Comparison of ENCODE assay signal across 19 cellular contexts in genomic region chr3:57709559-57709958, GRCh38. TPM values are rescaled to one million over a fixed set of nuclear protein-coding genes. Genes with fewer than 3 reads are reported as not detected.
DNase-seq lines count a peak whose midpoint lies in the region; ATAC-seq, FAIRE-seq and TF ChIP-seq lines count a peak whose summit lies in the region.
"Had no signal": no experiment of that assay in that cellular context is flagged by ENCODE, and none has a peak within 500 bp of the region (broad histone marks: within the 10 kb centered on the region; RNA-seq: fewer than 3 reads in every experiment).

No MANE protein-coding gene starts in this region.

- DNase-seq in DND-41 (no peak), PC-9 (peak in 1 of 2 experiments; percentile 59), epithelial cell of esophagus (ENCODE audit: low read depth) (peak; percentile 78), pancreas (no peak), Right ventricle myocardium superior (no peak), GM19240 (ENCODE audit: insufficient read length, low spot score) (no peak), DMS79 (lab: John Stamatoyannopoulos, UW) (no peak)
- DNase-seq: activated gamma-delta T cell; AML-193; HFFc6; Karpas-422; left ventricle myocardium superior; naive thymus-derived CD4-positive, alpha-beta T cell; NCI-H1694 treated with DMSO at 0.1 percent for 48 hours; stimulated activated CD4-positive, alpha-beta T cell treated with anti-CD3 and anti-CD28 coated beads, Interleukin-1b, Interleukin-23, amount 100 ng/mL, for 48 hours had no signal

- H3K27ac ChIP-seq in DND-41 (ENCODE audit: low read length) (no peak overlapping the region), PC-9 (0 out of 2 replicates have a peak overlapping the region, but pooled peaks have one; percentile 15), pancreas (peak overlapping the region in 2 of 4 donors; percentile 20 to 30)
- H3K27ac ChIP-seq: hepatocyte, HL-60, right atrium auricular region had no signal

- H3K9me3 ChIP-seq in DND-41 (ENCODE audit: insufficient read depth, low read length, severe bottlenecking) (no peaks in the 10 kb centered on the region), PC-9 (ENCODE audit: insufficient read depth, low read depth) (no peaks in the 10 kb centered on the region), pancreas (no peaks in the 10 kb centered on the region)
- H3K9me3 ChIP-seq: right atrium auricular region had no signal

- POLR2A ChIA-PET in PC-9 (lab: Charles Lee; ENCODE audit: unreplicated experiment): no interaction called here

- H3K4me2 ChIP-seq in DND-41 (ENCODE audit: insufficient read depth, low read length) (no peak overlapping the region), PC-9 (peak overlapping the region; percentile 4; the same call in 1 of the 2 replicates)
- H3K4me2 ChIP-seq: hepatocyte had no signal

- CTCF ChIA-PET in PC-9 (lab: Charles Lee): no interaction called here

- no peaks in the 10 kb centered on the region for H3K9me2 ChIP-seq in PC-9 (ENCODE audit: insufficient read depth)

- WGBS in pancreas, 2 donors: 4 to 7% methylated on average over 2 of the region's 2 CpGs

- BruUV-seq in PC-9 (replicated peaks; lab: Mats Ljungman, UMichigan): no TSS peak

- H4K20me1 ChIP-seq in DND-41 (ENCODE audit: insufficient read depth, low read length) (no peaks in the 10 kb centered on the region), PC-9 (ENCODE audit: insufficient read depth) (no peaks in the 10 kb centered on the region)

- 0 out of 2 replicates have a peak, but pooled peaks cover 5% of the 10 kb centered on the region for H3F3A ChIP-seq in PC-9 (ENCODE audit: insufficient read depth, low read depth)

- ATAC-seq in DND-41 (ENCODE audit: insufficient read depth, low read depth) (no peak), pancreas (peak in 3 of 4 donors; percentile 58 to 64 (median 61)), Right ventricle myocardium superior (ENCODE audit: poor library complexity) (no peak), HG02623 (IDR thresholded peaks at IDR 0.05; ENCODE audit: unreplicated experiment) (no peak)
- ATAC-seq: left ventricle myocardium superior; naive thymus-derived CD4-positive, alpha-beta T cell had no signal

- intact Hi-C loops in PC-9 (cut with micrococcal nuclease; ENCODE audit: unreplicated experiment) (no loop called here), pancreas (cut with DNase I) (no loop called here), Right ventricle myocardium superior (cut with DNase I) (no loop called here)

- H2AFZ ChIP-seq in DND-41 (ENCODE audit: low read depth, low read length) (peak overlapping the region; percentile 10; the same call in 1 of the 2 replicates), PC-9 (0 out of 2 replicates have a peak overlapping the region, but pooled peaks have one; percentile 36)
- H2AFZ ChIP-seq: hepatocyte had no signal

- H3K4me1 ChIP-seq in DND-41 (ENCODE audit: insufficient read depth, low read length) (no peaks in the 10 kb centered on the region), PC-9 (replicated peaks; ENCODE audit: insufficient read depth) (peaks cover 5% of the 10 kb centered on the region), pancreas (peaks cover 0 to 4% (median 0%) of the 10 kb centered on the region in 3 donors)
- H3K4me1 ChIP-seq: right atrium auricular region had no signal

- H3K27me3 ChIP-seq in DND-41 (ENCODE audit: insufficient read depth, low read length, poor library complexity) (no peaks in the 10 kb centered on the region), PC-9 (ENCODE audit: insufficient read depth, low read depth) (no peaks in the 10 kb centered on the region), pancreas (no peaks in the 10 kb centered on the region)
- H3K27me3 ChIP-seq: hepatocyte, right atrium auricular region had no signal

- FAIRE-seq in pancreas (lab: Jason Lieb, UNC): no peak

- H3K79me2 ChIP-seq in DND-41 (ENCODE audit: insufficient read depth, low read length) (no peaks in the 10 kb centered on the region), PC-9 (ENCODE audit: low read depth) (no peaks in the 10 kb centered on the region)
- H3K79me2 ChIP-seq: hepatocyte had no signal

- H3K4me3 ChIP-seq in DND-41 (ENCODE audit: low read depth in 1 of 2, low read length in 2 of 2) (no peak overlapping the region), PC-9 (no peak overlapping the region), epithelial cell of esophagus (ENCODE audit: low read length) (no peak overlapping the region), pancreas (no peak overlapping the region)
- H3K4me3 ChIP-seq: hepatocyte, right atrium auricular region had no signal

- TF ChIP-seq CTCF in DND-41 (IDR thresholded peaks at IDR 0.05; ENCODE audit: borderline replicate concordance, extremely low read depth, low read length, poor library complexity, severe bottlenecking) (no peak), PC-9 (conservative IDR thresholded peaks at IDR 0.05) (no peak), epithelial cell of esophagus (IDR thresholded peaks at IDR 0.05; ENCODE audit: insufficient read depth, low read depth, low read length, missing control alignments) (no peak), pancreas (IDR thresholded peaks at IDR 0.05) (no peak)

- no peak overlapping the region for H3K9ac ChIP-seq in DND-41 (ENCODE audit: low read depth, low read length)

- H3K36me3 ChIP-seq in DND-41 (ENCODE audit: insufficient read depth, low read length): no peaks in the 10 kb centered on the region
- no peaks in the 10 kb centered on the region for H3K36me3 ChIP-seq in PC-9 (ENCODE audit: low read depth)
- H3K36me3 ChIP-seq in pancreas: no peaks in the 10 kb centered on the region
- H3K36me3 ChIP-seq: right atrium auricular region had no signal

RNA-seq across cellular contexts. Expression of gene DENND6A, which starts 16.7 kb away (rescaled TPM):
- total RNA-seq in PC-9 (2021) (23.6 and 28.2 TPM in 2 replicates), pancreas (10 to 100 TPM in 1 of 6 donors, 1 to 10 TPM in 5; 7.2 to 12.0 (median 9.1) TPM), Right ventricle myocardium superior (15.0 TPM)
- polyA plus RNA-seq in pancreas: 1 to 10 TPM; 3.3 to 6.1 TPM

RNA-seq across cellular contexts. Expression of gene SLMAP, which starts 46.5 kb away (rescaled TPM):
- 116 and 119 TPM in 2 replicates for total RNA-seq in PC-9 (2021)
- 10 to 100 TPM; 20.6 to 39.6 (median 23.8) TPM for total RNA-seq in pancreas
- 10 to 100 TPM in 1 of 2 donors, 1 to 10 TPM in 1; 9.0 to 11.7 TPM for polyA plus RNA-seq in pancreas
- 274 TPM for total RNA-seq in Right ventricle myocardium superior

Comparison
In these comparisons a context has a peak if more than half of its experiments do, and no peak if none do; other contexts are left out.
1. ATAC-seq: peak in pancreas (3 of 4); none in DND-41 (single experiment), Right ventricle myocardium superior (single experiment) and HG02623 (single experiment).